Comparison of ENCODE assay signal across 24 cellular contexts in genomic region chr1:64516301-64516700, GRCh38. TPM values are rescaled to one million over a fixed set of nuclear protein-coding genes. Genes with fewer than 3 reads are reported as not detected.
DNase-seq lines count a peak whose midpoint lies in the region; ATAC-seq, FAIRE-seq and TF ChIP-seq lines count a peak whose summit lies in the region.
"Had no signal": no experiment of that assay in that cellular context is flagged by ENCODE, and none has a peak within 500 bp of the region (broad histone marks: within the 10 kb centered on the region; RNA-seq: fewer than 3 reads in every experiment).

No MANE protein-coding gene starts in this region.

- H3K4me1 ChIP-seq in astrocyte (ENCODE audit: insufficient read depth, low read length) = peaks cover 50% of the 10 kb centered on the region

- no peak overlapping the region for H3K4me3 ChIP-seq in astrocyte (ENCODE audit: insufficient read depth, low read depth, low read length)
- H3K4me3 ChIP-seq: SJCRH30, vagina had no signal

- no peaks in the 10 kb centered on the region for H3K9me3 ChIP-seq in astrocyte (ENCODE audit: insufficient read depth, low read depth, low read length)
- H3K9me3 ChIP-seq: SJCRH30, vagina had no signal

- no peak overlapping the region for H3K4me3 Mint-ChIP-seq in astrocyte (ENCODE audit: unreplicated experiment)
- H3K4me3 Mint-ChIP-seq: CD4-positive, CD25-positive, alpha-beta regulatory T cell; T-helper 1 cell treated with Interleukin-12 subunit alpha and Interleukin-12 subunit beta and Interleukin-4 antibody, amounts not matched to agents 30 μg/mL and 1 μg/mL, for 36 hours had no signal

- no peak overlapping the region for H2AFZ ChIP-seq in astrocyte (ENCODE audit: low read depth, low read length)

- peaks cover 6% of the 10 kb centered on the region for H3K79me2 ChIP-seq in astrocyte (ENCODE audit: insufficient read depth, low read length)

- H4K20me1 ChIP-seq in astrocyte (ENCODE audit: insufficient read depth, low read length) = no peaks in the 10 kb centered on the region

- peak overlapping the region; percentile 11 for H3K27ac Mint-ChIP-seq in astrocyte (ENCODE audit: unreplicated experiment)
- H3K27ac Mint-ChIP-seq: CD4-positive, CD25-positive, alpha-beta regulatory T cell; T-helper 1 cell treated with Interleukin-12 subunit alpha and Interleukin-12 subunit beta and Interleukin-4 antibody, amounts not matched to agents 30 μg/mL and 1 μg/mL, for 36 hours had no signal

- no peak for TF ChIP-seq CTCF in astrocyte (IDR thresholded peaks at IDR 0.05; ENCODE audit: insufficient read depth, low read depth, low read length)

- no peaks in the 10 kb centered on the region for H3K36me3 Mint-ChIP-seq in astrocyte (ENCODE audit: low read depth, unreplicated experiment)
- H3K36me3 Mint-ChIP-seq: CD4-positive, CD25-positive, alpha-beta regulatory T cell had no signal

- H3K9ac ChIP-seq in astrocyte (ENCODE audit: low read length) = peak overlapping the region; percentile 2

- H3K4me1 Mint-ChIP-seq in astrocyte (ENCODE audit: low read depth, unreplicated experiment) = peaks cover 64% of the 10 kb centered on the region

- H3K27ac ChIP-seq in astrocyte (ENCODE audit: low read depth, low read length) = no peak overlapping the region
- H3K27ac ChIP-seq: SJCRH30, WERI-Rb-1 had no signal

- H3K36me3 ChIP-seq in astrocyte (ENCODE audit: insufficient read depth, low read length) = no peaks in the 10 kb centered on the region
- H3K36me3 ChIP-seq: SJCRH30, vagina, WERI-Rb-1 had no signal

- no peaks in the 10 kb centered on the region for H3K9me3 Mint-ChIP-seq in astrocyte (ENCODE audit: unreplicated experiment)
- H3K9me3 Mint-ChIP-seq: T-helper 1 cell treated with Interleukin-12 subunit alpha and Interleukin-12 subunit beta and Interleukin-4 antibody, amounts not matched to agents 30 μg/mL and 1 μg/mL, for 36 hours had no signal

- peak; percentile 58 for ATAC-seq in left lobe of liver
- ATAC-seq in HG02885 (IDR thresholded peaks at IDR 0.05; ENCODE audit: poor library complexity, unreplicated experiment) = no peak
- ATAC-seq in SK-N-SH treated with all-trans-retinoic acid at 6 μM for 48 hours = no peak
- ATAC-seq: HCT116 had no signal

- H3K4me2 ChIP-seq in astrocyte (ENCODE audit: low read length) = peak overlapping the region; percentile 50

- H3K27me3 Mint-ChIP-seq in astrocyte (ENCODE audit: low read depth, unreplicated experiment) = no peaks in the 10 kb centered on the region

- DNase-seq in EL = peak; percentile 61
- peak; percentile 72 for DNase-seq in NCI-H1694 (lab: John Stamatoyannopoulos, UW)
- DNase-seq in astrocyte (ENCODE audit: low read depth) = peak; percentile 26
- no peak for DNase-seq in left lobe of liver (ENCODE audit: low spot score)
- DNase-seq in T-helper 2 cell = no peak
- no peak for DNase-seq in activated gamma-delta T cell (lab: John Stamatoyannopoulos, UW)
- DNase-seq: activated CD4-positive, alpha-beta T cell treated with anti-CD3 and anti-CD28 coated beads, Interleukin-2, amount 50 U/mL, for 4 hours; activated T-cell treated with anti-CD3 and anti-CD28 coated beads for 4 hours; caudate nucleus; CD4-positive, CD25-positive, alpha-beta regulatory T cell; dermis blood vessel endothelial cell; Kasumi-1; NCI-H1092 treated with DMSO at 0.1 percent for 48 hours; SJCRH30; stimulated activated CD4-positive, alpha-beta T cell treated with anti-CD3 and anti-CD28 coated beads, Interleukin-12 subunit alpha, Interleukin-12 subunit beta, amount 100 ng/mL, for 4 hours; stimulated activated CD8-positive, alpha-beta memory T cell treated with anti-CD3 and anti-CD28 coated beads, Interleukin-4, amount 100 ng/mL, for 48 hours; WERI-Rb-1 had no signal

- no peaks in the 10 kb centered on the region for H3K27me3 ChIP-seq in astrocyte (ENCODE audit: insufficient read depth, low read length)
- H3K27me3 ChIP-seq: SJCRH30, vagina had no signal

- FAIRE-seq in astrocyte (lab: Jason Lieb, UNC) = peak; percentile 85
- FAIRE-seq: endothelial cell of umbilical vein, frontal cortex had no signal

TF ChIP-seq in SK-N-SH treated with all-trans-retinoic acid at 6 μM for 48 hours, 23 proteins besides CTCF, POLR2A, EP300 and RAD21:
- TF ChIP-seq TCF4 (CRISPR knock-in tag; IDR thresholded peaks at IDR 0.05; ENCODE audit: borderline replicate concordance) (no peak), CSDC2 (CRISPR knock-in tag; IDR thresholded peaks at IDR 0.05) (no peak), ZNF8 (CRISPR knock-in tag; IDR thresholded peaks at IDR 0.05) (no peak)

RNA-seq across cellular contexts. Expression of gene CACHD1, which starts 46.4 kb away (rescaled TPM):
- total RNA-seq in astrocyte = 21.2 and 28.3 TPM in 2 replicates
- total RNA-seq in left lobe of liver = 1.0 TPM

Comparison
In these comparisons a context has a peak if more than half of its experiments do, and no peak if none do; other contexts are left out.
1. DNase-seq: peak in EL (single experiment), NCI-H1694 (single experiment) and astrocyte (single experiment); none in left lobe of liver (single experiment), T-helper 2 cell (0 of 5) and activated gamma-delta T cell (single experiment).
2. RNA of gene CACHD1, which starts 46.4 kb away (total RNA-seq): 21.2 to 28.3 TPM in astrocyte; 1.0 TPM in left lobe of liver (single experiment); every median in the first group is over 10 times any median in the second.